In genomic region chr1:98410082-98410481, GRCh38 we compare ENCODE assay signal across 22 cellular contexts.
"Had no signal": no experiment of that assay in that cellular context is flagged by ENCODE, and none has a peak within 500 bp of the region (broad histone marks: within the 10 kb centered on the region; RNA-seq: fewer than 3 reads in every experiment).

No MANE protein-coding gene starts in this region.

- H3K27ac Mint-ChIP-seq: activated naive CD4-positive, alpha-beta T cell treated with anti-CD3 and anti-CD28 coated beads, Interleukin-2, amount 50 U/mL, for 72 hours; dendritic cell treated with granulocyte-macrophage colony-stimulating factor and Interleukin-4, amounts not matched to agents 40 ng/mL and 50 ng/mL, for 4 days; naive thymus-derived CD8-positive, alpha-beta T cell; T-helper 1 cell treated with Interleukin-12 subunit alpha and Interleukin-12 subunit beta and Interleukin-4 antibody, amounts not matched to agents 30 μg/mL and 1 μg/mL, for 36 hours had no signal

- H3K27me3 Mint-ChIP-seq: central memory CD8-positive, alpha-beta T cell; dendritic cell treated with granulocyte-macrophage colony-stimulating factor and Interleukin-4, amounts not matched to agents 40 ng/mL and 50 ng/mL, for 4 days; naive thymus-derived CD8-positive, alpha-beta T cell had no signal

- H3K36me3 Mint-ChIP-seq: activated naive CD4-positive, alpha-beta T cell treated with anti-CD3 and anti-CD28 coated beads, Interleukin-2, amount 50 U/mL, for 72 hours; naive thymus-derived CD8-positive, alpha-beta T cell had no signal

- DNase-seq: activated CD4-positive, alpha-beta T cell treated with anti-CD3 and anti-CD28 coated beads for 48 hours; activated CD4-positive, alpha-beta T cell treated with anti-CD3 and anti-CD28 coated beads, Interleukin-2, amount 50 U/mL, for 48 hours; activated CD8-positive, alpha-beta memory T cell treated with anti-CD3 and anti-CD28 coated beads for 24 hours; activated T-cell treated with anti-CD3 and anti-CD28 coated beads, Interleukin-2, amount 50 U/mL, for 1 hour; anterior cingulate cortex; foreskin melanocyte; left lung; lower lobe of right lung; mesenchymal stem cell; naive thymus-derived CD8-positive, alpha-beta T cell; nucleus accumbens; stimulated activated CD4-positive, alpha-beta T cell treated with anti-CD3 and anti-CD28 coated beads, Interleukin-15, amount 100 ng/mL, for 24 hours; stimulated activated CD4-positive, alpha-beta T cell treated with anti-CD3 and anti-CD28 coated beads, Interleukin-2, amount 100 ng/mL, for 24 hours; stimulated activated naive CD4-positive, alpha-beta T cell; T-helper 9 cell; WERI-Rb-1 had no signal

- ATAC-seq: activated CD4-positive, CD25-positive, alpha-beta regulatory T cell treated with anti-CD3 and anti-CD28 coated beads, Interleukin-2, amount 50 U/mL, for 24 hours; activated naive CD4-positive, alpha-beta T cell treated with anti-CD3 and anti-CD28 coated beads, Interleukin-2, amount 50 U/mL, for 72 hours; left lung; lower lobe of right lung; naive thymus-derived CD8-positive, alpha-beta T cell had no signal

- H3K4me3 Mint-ChIP-seq: central memory CD8-positive, alpha-beta T cell; dendritic cell treated with granulocyte-macrophage colony-stimulating factor and Interleukin-4, amounts not matched to agents 40 ng/mL and 50 ng/mL, for 4 days; naive thymus-derived CD8-positive, alpha-beta T cell; neural crest cell; T-helper 1 cell treated with Interleukin-12 subunit alpha and Interleukin-12 subunit beta and Interleukin-4 antibody, amounts not matched to agents 30 μg/mL and 1 μg/mL, for 36 hours had no signal
